8 cellular contexts compared by ENCODE assay signal in genomic region chr1:44807364-44808062, GRCh38. TPM values are rescaled to one million over a fixed set of nuclear protein-coding genes. Genes with fewer than 3 reads are reported as not detected.
DNase-seq lines count a peak whose midpoint lies in the region; ATAC-seq and TF ChIP-seq lines count a peak whose summit lies in the region.

No MANE protein-coding gene starts in this region.

- H3K4me3 Mint-ChIP-seq in natural killer cell treated with Interleukin-12 subunit alpha and Interleukin-12 subunit beta and Interleukin-15 and Interleukin-18, amount 100 ng/mL, for 72 hours, result peak overlapping the region; percentile 80

- no peak overlapping the region for H3K4me3 ChIP-seq in RWPE2 (ENCODE audit: severe bottlenecking)
- H3K4me3 ChIP-seq in fibroblast of the aortic adventitia (ENCODE audit: low read depth, low read length), result peak overlapping the region; percentile 56

- H3K27ac ChIP-seq in RWPE2 (ENCODE audit: poor library complexity, severe bottlenecking), result peak overlapping the region; percentile 96

- DNase-seq in RWPE2 (ENCODE audit: low spot score) (peak; percentile 99), fibroblast of the aortic adventitia (ENCODE audit: low read depth) (peak; percentile 100), cerebellar nuclear complex (lab: John Stamatoyannopoulos, UW) (no peak)
- DNase-seq in activated effector memory CD4-positive, alpha-beta T cell treated with anti-CD3 and anti-CD28 coated beads, Interleukin-2, amount 50 U/mL, for 16 hours, result peak; percentile 95
- DNase-seq in natural killer cell treated with Interleukin-12 subunit alpha and Interleukin-12 subunit beta and Interleukin-15 and Interleukin-18, amount 100 ng/mL, for 72 hours (ENCODE audit: low spot score), result peak; percentile 77
- peak; percentile 93 for DNase-seq in stimulated activated naive CD8-positive, alpha-beta T cell treated with anti-CD3 and anti-CD28 coated beads, Interleukin-15, Interleukin-2, amounts not matched to agents 100 U/mL and 50 U/mL, for 24 hours

- ATAC-seq in GM18505 (IDR thresholded peaks at IDR 0.05; ENCODE audit: unreplicated experiment) (peak; percentile 34), HG03342 (IDR thresholded peaks at IDR 0.05; ENCODE audit: unreplicated experiment) (peak; percentile 40), RWPE2 (ENCODE audit: low read depth) (peak; percentile 82)
- ATAC-seq in natural killer cell treated with Interleukin-12 subunit alpha and Interleukin-12 subunit beta and Interleukin-15 and Interleukin-18, amount 100 ng/mL, for 72 hours, result peak; percentile 60 to 67
- ATAC-seq in stimulated activated naive CD8-positive, alpha-beta T cell treated with anti-CD3 and anti-CD28 coated beads, Interleukin-15, Interleukin-2, amounts not matched to agents 100 U/mL and 50 U/mL, for 24 hours, result peak; percentile 63

- H3K9me3 Mint-ChIP-seq in natural killer cell treated with Interleukin-12 subunit alpha and Interleukin-12 subunit beta and Interleukin-15 and Interleukin-18, amount 100 ng/mL, for 72 hours, result no peaks in the 10 kb centered on the region

- no peaks in the 10 kb centered on the region for H3K27me3 ChIP-seq in RWPE2 (ENCODE audit: insufficient read depth, poor library complexity, severe bottlenecking)

- H3K4me1 ChIP-seq in RWPE2 (ENCODE audit: insufficient read depth, poor library complexity, severe bottlenecking), result peaks cover 28% of the 10 kb centered on the region

- TF ChIP-seq CTCF in RWPE2 (IDR thresholded peaks at IDR 0.05; ENCODE audit: poor library complexity, severe bottlenecking), result no peak
- TF ChIP-seq CTCF in fibroblast of the aortic adventitia (IDR thresholded peaks at IDR 0.05; ENCODE audit: insufficient read depth, low read length), result no peak

- H3K36me3 Mint-ChIP-seq in natural killer cell treated with Interleukin-12 subunit alpha and Interleukin-12 subunit beta and Interleukin-15 and Interleukin-18, amount 100 ng/mL, for 72 hours, result no peaks in the 10 kb centered on the region

- peaks cover 38% of the 10 kb centered on the region for H3K36me3 ChIP-seq in RWPE2 (ENCODE audit: low read depth)

- H3K27me3 Mint-ChIP-seq in natural killer cell treated with Interleukin-12 subunit alpha and Interleukin-12 subunit beta and Interleukin-15 and Interleukin-18, amount 100 ng/mL, for 72 hours, result no peaks in the 10 kb centered on the region

- TF ChIP-seq POLR2A in GM18505 (IDR thresholded peaks at IDR 0.05; ENCODE audit: borderline replicate concordance, extremely low read depth, insufficient read depth, insufficient read length), result peak; percentile 45

- peak overlapping the region; percentile 97 for H3K27ac Mint-ChIP-seq in natural killer cell treated with Interleukin-12 subunit alpha and Interleukin-12 subunit beta and Interleukin-15 and Interleukin-18, amount 100 ng/mL, for 72 hours

- H3K9me3 ChIP-seq in RWPE2 (ENCODE audit: severe bottlenecking), result no peaks in the 10 kb centered on the region

- peaks cover 40 to 43% of the 10 kb centered on the region in 2 donors for H3K4me1 Mint-ChIP-seq in natural killer cell treated with Interleukin-12 subunit alpha and Interleukin-12 subunit beta and Interleukin-15 and Interleukin-18, amount 100 ng/mL, for 72 hours (ENCODE audit: low read depth in 2 of 2)

RNA-seq across cellular contexts. Expression of gene DYNLT4, which starts 0.4 kb away (rescaled TPM):
- total RNA-seq in fibroblast of the aortic adventitia (ENCODE audit: low replicate concordance), result 1.2 TPM in 1 of 2 replicates, not detected in the other
- total RNA-seq in natural killer cell treated with Interleukin-12 subunit alpha and Interleukin-12 subunit beta and Interleukin-15 and Interleukin-18, amount 100 ng/mL, for 72 hours, result not detected

RNA-seq across cellular contexts. Expression of gene BTBD19, which starts 0.8 kb away (rescaled TPM):
- total RNA-seq in fibroblast of the aortic adventitia (ENCODE audit: low replicate concordance), result 5.2 and 5.4 TPM in 2 replicates
- 1 to 10 TPM; 1.7 to 6.4 TPM for total RNA-seq in natural killer cell treated with Interleukin-12 subunit alpha and Interleukin-12 subunit beta and Interleukin-15 and Interleukin-18, amount 100 ng/mL, for 72 hours

RNA-seq across cellular contexts. Expression of gene PLK3, which starts 7.3 kb away (rescaled TPM):
- 28.8 and 36.1 TPM in 2 replicates for total RNA-seq in fibroblast of the aortic adventitia (ENCODE audit: low replicate concordance)
- 10 to 100 TPM; 27.4 to 64.3 TPM for total RNA-seq in natural killer cell treated with Interleukin-12 subunit alpha and Interleukin-12 subunit beta and Interleukin-15 and Interleukin-18, amount 100 ng/mL, for 72 hours

RNA-seq across cellular contexts. Expression of gene BEST4, which starts 19.5 kb away (rescaled TPM):
- total RNA-seq in fibroblast of the aortic adventitia (ENCODE audit: low replicate concordance), result 0.09 TPM in 1 of 2 replicates, not detected in the other
- under 1 TPM in 1 of 2 donors, not detected in 1; 0.47 TPM for total RNA-seq in natural killer cell treated with Interleukin-12 subunit alpha and Interleukin-12 subunit beta and Interleukin-15 and Interleukin-18, amount 100 ng/mL, for 72 hours

RNA-seq across cellular contexts. Expression of gene RPS8, which starts 32.2 kb away (rescaled TPM):
- 894 and 2,421 TPM in 2 replicates for total RNA-seq in fibroblast of the aortic adventitia (ENCODE audit: low replicate concordance)
- total RNA-seq in natural killer cell treated with Interleukin-12 subunit alpha and Interleukin-12 subunit beta and Interleukin-15 and Interleukin-18, amount 100 ng/mL, for 72 hours, result 1,000 to 10,000 TPM; 1,070 to 1,127 TPM

Comparison
In these comparisons a context has a peak if more than half of its experiments do, and no peak if none do; other contexts are left out.
1. DNase-seq: peak in RWPE2 (single experiment), activated effector memory CD4-positive, alpha-beta T cell treated with anti-CD3 and anti-CD28 coated beads, Interleukin-2, amount 50 U/mL, for 16 hours (single experiment), fibroblast of the aortic adventitia (single experiment), natural killer cell treated with Interleukin-12 subunit alpha and Interleukin-12 subunit beta and Interleukin-15 and Interleukin-18, amount 100 ng/mL, for 72 hours (single experiment) and stimulated activated naive CD8-positive, alpha-beta T cell treated with anti-CD3 and anti-CD28 coated beads, Interleukin-15, Interleukin-2, amounts not matched to agents 100 U/mL and 50 U/mL, for 24 hours (single experiment); none in cerebellar nuclear complex (0 of 2).
2. Peak in every context shown above with its lines, with median percentiles within 50 percentile points of each other: ATAC-seq.